ENCODE assay signal across 27 cellular contexts in genomic region chr5:75457691-75458090, GRCh38. TPM values are rescaled to one million over a fixed set of nuclear protein-coding genes. Genes with fewer than 3 reads are reported as not detected.
DNase-seq lines count a peak whose midpoint lies in the region; ATAC-seq and TF ChIP-seq lines count a peak whose summit lies in the region.
"Had no signal": no experiment of that assay in that cellular context is flagged by ENCODE, and none has a peak within 500 bp of the region (broad histone marks: within the 10 kb centered on the region; RNA-seq: fewer than 3 reads in every experiment).

No MANE protein-coding gene starts in this region.

- DNase-seq in body of pancreas (peak in 2 of 4 donors; percentile 15 to 31), foreskin keratinocyte (peak; percentile 78 to 86), thyroid gland (peak; percentile 20 to 32), pons (ENCODE audit: low spot score) (no peak)
- no peak for DNase-seq in activated CD4-positive, alpha-beta memory T cell treated with anti-CD3 and anti-CD28 coated beads for 36 hours
- DNase-seq: activated CD4-positive, alpha-beta T cell treated with anti-CD3 and anti-CD28 coated beads, Interleukin-2, amount 50 U/mL, for 48 hours; activated CD4-positive, CD25-positive, alpha-beta regulatory T cell treated with anti-CD3 and anti-CD28 coated beads, Interleukin-2, amount 50 U/mL, for 72 hours; activated naive CD4-positive, alpha-beta T cell; dermis blood vessel endothelial cell; hippocampal formation; left cardiac atrium; mesenchymal stem cell; NCI-H1105 treated with DMSO at 0.1 percent for 48 hours; NCI-H2029 treated with DMSO at 0.1 percent for 48 hours; NCI-H524 treated with DMSO at 0.1 percent for 48 hours; NK-92 treated with Interleukin-12 subunit alpha and Interleukin-12 subunit beta, amount 100 ng/mL, for 24 hours; sigmoid colon; stimulated activated CD4-positive, alpha-beta T cell treated with anti-CD3 and anti-CD28 coated beads, Interleukin-12 subunit alpha, Interleukin-12 subunit beta, amount 100 ng/mL, for 4 hours; stimulated activated CD4-positive, alpha-beta T cell treated with anti-CD3 and anti-CD28 coated beads, Interleukin-4, amount 100 ng/mL, for 1 hour; T-helper 17 cell had no signal

- no peak overlapping the region for H3K4me3 Mint-ChIP-seq in activated CD4-positive, alpha-beta memory T cell treated with anti-CD3 and anti-CD28 coated beads for 36 hours
- H3K4me3 Mint-ChIP-seq: IgD-negative memory B cell, neural progenitor cell, T-helper 17 cell had no signal

- H3K27me3 Mint-ChIP-seq in activated CD4-positive, alpha-beta memory T cell treated with anti-CD3 and anti-CD28 coated beads for 36 hours: no peaks in the 10 kb centered on the region
- H3K27me3 Mint-ChIP-seq: IgD-negative memory B cell, T-helper 17 cell had no signal

- no peak for TF ChIP-seq CTCF in HEK293 (tag by site-specific recombination; IDR thresholded peaks at IDR 0.05)
- no peak for TF ChIP-seq CTCF in body of pancreas (IDR thresholded peaks at IDR 0.05)
- TF ChIP-seq CTCF in foreskin keratinocyte (conservative IDR thresholded peaks at IDR 0.05): no peak
- TF ChIP-seq CTCF in thyroid gland (IDR thresholded peaks at IDR 0.05): no peak

- H3K4me1 ChIP-seq in HEK293 (ENCODE audit: control insufficient read depth, insufficient read depth, low read length) (peaks cover 11% of the 10 kb centered on the region), body of pancreas (peaks cover 19% of the 10 kb centered on the region), foreskin keratinocyte (peaks cover 7% of the 10 kb centered on the region), thyroid gland (peaks cover 16 to 24% of the 10 kb centered on the region in 2 donors)
- H3K4me1 ChIP-seq: neural progenitor cell had no signal

- H3K27ac ChIP-seq in HEK293 (ENCODE audit: extremely low read depth, low read depth, low read length): no peak overlapping the region
- no peak overlapping the region for H3K27ac ChIP-seq in body of pancreas
- peak overlapping the region; percentile 32 for H3K27ac ChIP-seq in foreskin keratinocyte
- peak overlapping the region in 2 of 3 donors; percentile 22 to 44 for H3K27ac ChIP-seq in thyroid gland
- H3K27ac ChIP-seq: BLaER1 treated with 17β-estradiol and CSF1 and Interleukin-3, amounts not matched to agents 10 nM and 100 nM; neural progenitor cell; sigmoid colon; tibial nerve had no signal

- CTCF ChIA-PET in HEK293 (lab: Yijun Ruan, JAX): no interaction called here
- CTCF ChIA-PET in activated CD4-positive, alpha-beta memory T cell treated with anti-CD3 and anti-CD28 coated beads for 36 hours (lab: Charles Lee): interaction anchor here (0.6 to 1.1 kb wide), 2 partner anchors 9 kb away, joined by 3 read pairs; no protein-coding TSS in a partner anchor

- WGBS in body of pancreas, 2 donors: 33 to 41% methylated on average over 8 of the region's 8 CpGs
- WGBS in thyroid gland, 2 donors: 83 to 85% methylated on average over 8 of the region's 8 CpGs

- H3K4me3 ChIP-seq in HEK293 (ENCODE audit: low read depth, low read length): no peak overlapping the region
- H3K4me3 ChIP-seq in body of pancreas: no peak overlapping the region
- H3K4me3 ChIP-seq in thyroid gland (replicated peaks in 1 of 3): no peak overlapping the region
- H3K4me3 ChIP-seq: BLaER1 treated with 17β-estradiol and CSF1 and Interleukin-3, amounts not matched to agents 10 nM and 100 nM; neural progenitor cell; sigmoid colon; tibial nerve had no signal

- H3K27me3 ChIP-seq in body of pancreas: no peaks in the 10 kb centered on the region
- H3K27me3 ChIP-seq in foreskin keratinocyte: no peaks in the 10 kb centered on the region
- no peaks in the 10 kb centered on the region for H3K27me3 ChIP-seq in thyroid gland
- H3K27me3 ChIP-seq: BLaER1 treated with 17β-estradiol and CSF1 and Interleukin-3, amounts not matched to agents 10 nM and 100 nM; neural progenitor cell; sigmoid colon; tibial nerve had no signal

- POLR2A ChIA-PET in HEK293 (lab: Yijun Ruan, JAX): no interaction called here
- POLR2A ChIA-PET in activated CD4-positive, alpha-beta memory T cell treated with anti-CD3 and anti-CD28 coated beads for 36 hours (lab: Charles Lee): no interaction called here

- H3K36me3 Mint-ChIP-seq in activated CD4-positive, alpha-beta memory T cell treated with anti-CD3 and anti-CD28 coated beads for 36 hours: peaks cover 44% of the 10 kb centered on the region

- H3K9me3 ChIP-seq in HEK293 (ENCODE audit: control insufficient read depth, insufficient read depth, low read depth, low read length): no peaks in the 10 kb centered on the region
- no peaks in the 10 kb centered on the region for H3K9me3 ChIP-seq in body of pancreas
- H3K9me3 ChIP-seq in thyroid gland: no peaks in the 10 kb centered on the region
- H3K9me3 ChIP-seq: sigmoid colon, tibial nerve had no signal

- intact Hi-C loops in body of pancreas (cut with DNase I): no loop called here
- intact Hi-C loops in thyroid gland (cut with DNase I): no loop called here
- intact Hi-C loops in activated CD4-positive, alpha-beta memory T cell treated with anti-CD3 and anti-CD28 coated beads for 36 hours (cut with micrococcal nuclease): no loop called here

- H3K36me3 ChIP-seq in HEK293 (ENCODE audit: control insufficient read depth in 2 of 2, insufficient read depth in 1 of 2, low read length in 2 of 2) (peaks cover 0 to 10% of the 10 kb centered on the region in 2 experiments; a peak in 1 of 3 replicates), body of pancreas (replicated peaks in 1 of 2; ENCODE audit: insufficient read depth in 1 of 2, low read depth in 2 of 2) (no peaks in the 10 kb centered on the region), thyroid gland (no peaks in the 10 kb centered on the region)
- H3K36me3 ChIP-seq: neural progenitor cell, sigmoid colon had no signal

- ATAC-seq in body of pancreas (peak; percentile 85), foreskin keratinocyte (peak; percentile 41), HG03280 (IDR thresholded peaks at IDR 0.05; ENCODE audit: unreplicated experiment) (no peak)
- ATAC-seq: left cardiac atrium, SK-N-SH treated with all-trans-retinoic acid at 6 μM for 48 hours, T-helper 17 cell had no signal

- TF ChIP-seq POLR2A in body of pancreas (IDR thresholded peaks at IDR 0.05) (no peak), thyroid gland (IDR thresholded peaks at IDR 0.05) (no peak)

- H3K9me3 Mint-ChIP-seq in activated CD4-positive, alpha-beta memory T cell treated with anti-CD3 and anti-CD28 coated beads for 36 hours: no peaks in the 10 kb centered on the region

- H3K4me1 Mint-ChIP-seq in activated CD4-positive, alpha-beta memory T cell treated with anti-CD3 and anti-CD28 coated beads for 36 hours (ENCODE audit: low read depth): peaks cover 16% of the 10 kb centered on the region
- H3K4me1 Mint-ChIP-seq: neural progenitor cell had no signal

- no peak overlapping the region for H3K27ac Mint-ChIP-seq in activated CD4-positive, alpha-beta memory T cell treated with anti-CD3 and anti-CD28 coated beads for 36 hours
- H3K27ac Mint-ChIP-seq: IgD-negative memory B cell, neural progenitor cell, T-helper 17 cell had no signal

TF ChIP-seq in HEK293, 187 proteins besides CTCF, POLR2A, EP300 and RAD21:
- TF ChIP-seq ZBTB21 (tag by site-specific recombination; IDR thresholded peaks at IDR 0.05) (no peak), ZNF175 (tag by site-specific recombination; IDR thresholded peaks at IDR 0.05) (no peak), ZNF530 (tag by site-specific recombination; IDR thresholded peaks at IDR 0.05; ENCODE audit: low read depth) (no peak), ZNF561 (tag by site-specific recombination; IDR thresholded peaks at IDR 0.05; ENCODE audit: borderline replicate concordance) (no peak), ZNF274 (IDR thresholded peaks at IDR 0.05; ENCODE audit: low read length) (no peak), ZNF274 (tag by site-specific recombination; IDR thresholded peaks at IDR 0.05; ENCODE audit: borderline replicate concordance) (no peak), ZSCAN4 (tag by site-specific recombination; IDR thresholded peaks at IDR 0.05) (0 out of 2 replicates have a peak, but pooled peaks have one; percentile 37), ZNF76 (tag by site-specific recombination; IDR thresholded peaks at IDR 0.05; ENCODE audit: borderline replicate concordance, low read depth) (no peak), OVOL3 (tag by site-specific recombination; IDR thresholded peaks at IDR 0.05) (no peak), BCL11A (tag by site-specific recombination; IDR thresholded peaks at IDR 0.05; ENCODE audit: low read depth) (no peak)

RNA-seq across cellular contexts. Expression of gene CERT1, which starts 53.7 kb away (rescaled TPM):
- total RNA-seq in body of pancreas: 10 to 100 TPM; 17.8 to 19.5 TPM
- total RNA-seq in foreskin keratinocyte: 18.3 and 24.7 TPM in 2 replicates
- polyA plus RNA-seq in foreskin keratinocyte: 4.5 and 7.4 TPM in 2 replicates
- 10 to 100 TPM; 66.3 to 87.5 (median 78.0) TPM for total RNA-seq in thyroid gland
- total RNA-seq in activated CD4-positive, alpha-beta memory T cell treated with anti-CD3 and anti-CD28 coated beads for 36 hours: 10 to 100 TPM; 32.3 to 34.4 TPM

RNA-seq across cellular contexts. Expression of gene POLK, which starts 54.0 kb away (rescaled TPM):
- total RNA-seq in body of pancreas (10 to 100 TPM; 18.8 to 33.5 TPM), foreskin keratinocyte (20.1 and 20.8 TPM in 2 replicates), thyroid gland (10 to 100 TPM; 49.8 to 74.5 (median 63.3) TPM)
- 2.3 and 2.9 TPM in 2 replicates for polyA plus RNA-seq in foreskin keratinocyte
- total RNA-seq in activated CD4-positive, alpha-beta memory T cell treated with anti-CD3 and anti-CD28 coated beads for 36 hours: 10 to 100 TPM; 33.9 to 36.5 TPM

Comparison
In these comparisons a context has a peak if more than half of its experiments do, and no peak if none do; other contexts are left out.
1. H3K27ac ChIP-seq: peak in foreskin keratinocyte (single experiment) and thyroid gland (2 of 3); none in HEK293 (single experiment) and body of pancreas (0 of 4).
2. DNase-seq: peak in foreskin keratinocyte (2 of 2) and thyroid gland (2 of 2); none in pons (single experiment) and activated CD4-positive, alpha-beta memory T cell treated with anti-CD3 and anti-CD28 coated beads for 36 hours (single experiment).